ENCODE assay signal across 17 cellular contexts in the genomic region with DNA sequence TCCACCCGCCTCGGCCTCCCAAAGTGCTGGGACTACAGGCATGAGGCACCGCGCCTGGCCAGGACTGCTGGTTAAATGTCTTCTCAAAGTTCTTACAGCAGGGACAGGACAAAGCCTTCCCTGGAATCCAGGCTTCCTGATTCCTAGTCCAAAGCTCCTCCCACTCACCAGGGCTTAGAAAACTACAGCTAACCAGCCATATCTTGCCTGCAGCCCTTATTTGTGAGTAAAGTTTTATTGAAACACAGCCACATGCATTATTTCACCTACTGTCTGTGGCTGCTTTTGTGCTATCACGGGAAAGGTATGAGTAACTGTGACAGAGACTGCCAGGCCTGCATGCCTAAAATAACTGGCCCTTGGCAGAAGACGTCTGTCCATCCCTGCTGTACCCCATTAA. TPM values are rescaled to one million over a fixed set of nuclear protein-coding genes. Genes with fewer than 3 reads are reported as not detected.
"Had no signal": no experiment of that assay in that cellular context is flagged by ENCODE, and none has a peak within 500 bp of the region (broad histone marks: within the 10 kb centered on the region; RNA-seq: fewer than 3 reads in every experiment).

No MANE protein-coding gene starts in this region.

- H3K27ac ChIP-seq: cardiac muscle cell, left lung, right atrium auricular region, transverse colon had no signal

- H3K9me3 Mint-ChIP-seq: activated naive CD4-positive, alpha-beta T cell treated with anti-CD3 and anti-CD28 coated beads, Interleukin-2, amount 10 ng/mL, durations not matched to agents 7 days and 5 days; activated T-helper 2 cell treated with anti-CD3 and anti-CD28 coated beads, Interferon-gamma antibody, Interleukin-2, Interleukin-4, amounts not matched to agents 10 μg/mL and 5 μg/mL and 100 μg/mL, durations not matched to agents 14 hours and 24 hours and 36 hours; endodermal cell; memory B cell; natural killer cell had no signal

- H3K36me3 Mint-ChIP-seq: natural killer cell had no signal

- H3K4me3 ChIP-seq: cardiac muscle cell, left lung, right atrium auricular region, transverse colon had no signal

- H3K9me3 ChIP-seq: left lung, right atrium auricular region, transverse colon had no signal

- H3K4me3 Mint-ChIP-seq: activated naive CD4-positive, alpha-beta T cell treated with anti-CD3 and anti-CD28 coated beads, Interleukin-2, amount 10 ng/mL, durations not matched to agents 7 days and 5 days; endodermal cell; memory B cell; natural killer cell had no signal

- H3K27me3 Mint-ChIP-seq: activated naive CD4-positive, alpha-beta T cell treated with anti-CD3 and anti-CD28 coated beads, Interleukin-2, amount 10 ng/mL, durations not matched to agents 7 days and 5 days; memory B cell had no signal

- H3K4me1 ChIP-seq: left lung, right atrium auricular region, transverse colon had no signal

- H3K4me1 Mint-ChIP-seq: activated naive CD4-positive, alpha-beta T cell treated with anti-CD3 and anti-CD28 coated beads, Interleukin-2, amount 10 ng/mL, durations not matched to agents 7 days and 5 days; endodermal cell; memory B cell; natural killer cell had no signal

- H3K36me3 ChIP-seq: cardiac muscle cell had no signal

- FAIRE-seq: small intestine had no signal

- H3K27me3 ChIP-seq: left lung, right atrium auricular region, transverse colon had no signal

- H3K27ac Mint-ChIP-seq: activated naive CD4-positive, alpha-beta T cell treated with anti-CD3 and anti-CD28 coated beads, Interleukin-2, amount 10 ng/mL, durations not matched to agents 7 days and 5 days; activated T-helper 2 cell treated with anti-CD3 and anti-CD28 coated beads, Interferon-gamma antibody, Interleukin-2, Interleukin-4, amounts not matched to agents 10 μg/mL and 5 μg/mL and 100 μg/mL, durations not matched to agents 14 hours and 24 hours and 36 hours; memory B cell; natural killer cell had no signal

- ATAC-seq: left lung, natural killer cell had no signal

- DNase-seq: activated CD4-positive, CD25-positive, alpha-beta regulatory T cell treated with anti-CD3 and anti-CD28 coated beads, Interleukin-2, amount 50 U/mL, for 72 hours; activated naive CD4-positive, alpha-beta T cell treated with anti-CD3 and anti-CD28 coated beads, Interleukin-2, amount 10 ng/mL, durations not matched to agents 7 days and 5 days; endodermal cell; islet precursor cell; left lung; natural killer cell; small intestine; stimulated activated CD4-positive, alpha-beta T cell treated with anti-CD3 and anti-CD28 coated beads, Interleukin-4, amount 100 ng/mL, for 24 hours; stimulated activated naive CD4-positive, alpha-beta T cell; substantia nigra; T-helper 9 cell; transverse colon had no signal

RNA-seq across cellular contexts. Expression of a gene that starts 39.8 kb away (rescaled TPM):
- total RNA-seq: activated T-helper 2 cell treated with anti-CD3 and anti-CD28 coated beads, Interferon-gamma antibody, Interleukin-2, Interleukin-4, amounts not matched to agents 10 μg/mL and 5 μg/mL and 100 μg/mL, durations not matched to agents 14 hours and 24 hours and 36 hours; cardiac muscle cell; dermis microvascular lymphatic vessel endothelial cell; endodermal cell; left lung; natural killer cell; right atrium auricular region had no signal
